ENCODE assay signal across 1 cellular context in the genomic region with DNA sequence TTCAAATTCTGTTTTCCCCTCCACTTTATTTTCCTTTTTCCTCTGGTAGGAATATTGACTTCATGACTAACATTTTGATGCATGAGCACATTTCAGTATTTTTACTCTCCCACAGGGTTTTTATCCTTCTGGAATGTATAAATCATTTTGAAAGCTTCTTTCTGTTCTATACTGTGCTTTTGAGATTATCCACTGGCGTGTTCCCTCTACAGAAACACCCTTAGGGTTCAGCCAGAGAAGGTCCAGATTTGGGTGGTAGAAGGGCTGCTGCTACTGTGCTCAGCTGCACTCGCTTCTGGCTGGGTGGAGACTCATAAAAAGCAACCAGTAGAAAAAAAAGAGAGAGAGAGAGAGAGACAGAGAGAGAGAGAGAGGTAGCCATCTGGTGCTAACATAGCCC.
TF ChIP-seq lines count a peak whose summit lies in the region.

No MANE protein-coding gene starts in this region.

TF ChIP-seq in GM23338, 12 proteins besides CTCF, POLR2A, EP300 and RAD21:
- TF ChIP-seq, protein P1, sequence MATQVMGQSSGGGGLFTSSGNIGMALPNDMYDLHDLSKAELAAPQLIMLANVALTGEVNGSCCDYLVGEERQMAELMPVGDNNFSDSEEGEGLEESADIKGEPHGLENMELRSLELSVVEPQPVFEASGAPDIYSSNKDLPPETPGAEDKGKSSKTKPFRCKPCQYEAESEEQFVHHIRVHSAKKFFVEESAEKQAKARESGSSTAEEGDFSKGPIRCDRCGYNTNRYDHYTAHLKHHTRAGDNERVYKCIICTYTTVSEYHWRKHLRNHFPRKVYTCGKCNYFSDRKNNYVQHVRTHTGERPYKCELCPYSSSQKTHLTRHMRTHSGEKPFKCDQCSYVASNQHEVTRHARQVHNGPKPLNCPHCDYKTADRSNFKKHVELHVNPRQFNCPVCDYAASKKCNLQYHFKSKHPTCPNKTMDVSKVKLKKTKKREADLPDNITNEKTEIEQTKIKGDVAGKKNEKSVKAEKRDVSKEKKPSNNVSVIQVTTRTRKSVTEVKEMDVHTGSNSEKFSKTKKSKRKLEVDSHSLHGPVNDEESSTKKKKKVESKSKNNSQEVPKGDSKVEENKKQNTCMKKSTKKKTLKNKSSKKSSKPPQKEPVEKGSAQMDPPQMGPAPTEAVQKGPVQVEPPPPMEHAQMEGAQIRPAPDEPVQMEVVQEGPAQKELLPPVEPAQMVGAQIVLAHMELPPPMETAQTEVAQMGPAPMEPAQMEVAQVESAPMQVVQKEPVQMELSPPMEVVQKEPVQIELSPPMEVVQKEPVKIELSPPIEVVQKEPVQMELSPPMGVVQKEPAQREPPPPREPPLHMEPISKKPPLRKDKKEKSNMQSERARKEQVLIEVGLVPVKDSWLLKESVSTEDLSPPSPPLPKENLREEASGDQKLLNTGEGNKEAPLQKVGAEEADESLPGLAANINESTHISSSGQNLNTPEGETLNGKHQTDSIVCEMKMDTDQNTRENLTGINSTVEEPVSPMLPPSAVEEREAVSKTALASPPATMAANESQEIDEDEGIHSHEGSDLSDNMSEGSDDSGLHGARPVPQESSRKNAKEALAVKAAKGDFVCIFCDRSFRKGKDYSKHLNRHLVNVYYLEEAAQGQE (IDR thresholded peaks at IDR 0.05; ENCODE audit: unreplicated experiment), result no peak
- TF ChIP-seq ZNF331 (CRISPR knock-in tag; IDR thresholded peaks at IDR 0.05; ENCODE audit: low read depth) (no peak), EZH2phosphoT487 (IDR thresholded peaks at IDR 0.05; ENCODE audit: unreplicated experiment) (no peak), NANOG (IDR thresholded peaks at IDR 0.05; ENCODE audit: borderline replicate concordance) (no peak), CREB1 (CRISPR knock-in tag; IDR thresholded peaks at IDR 0.05; ENCODE audit: low read depth) (no peak), JUNB (IDR thresholded peaks at IDR 0.05; ENCODE audit: unreplicated experiment) (no peak)
